In genomic region chr17:5281814-5282638, GRCh38 we compare ENCODE assay signal across 8 cellular contexts. TPM values are rescaled to one million over a fixed set of nuclear protein-coding genes. Genes with fewer than 3 reads are reported as not detected.
DNase-seq lines count a peak whose midpoint lies in the region; ATAC-seq and TF ChIP-seq lines count a peak whose summit lies in the region.

RABEP1 (plus strand) TSS chr17:5282284; CDS start chr17:5282487, 203 bp downstream.

- H3K27me3 Mint-ChIP-seq in activated CD4-positive, alpha-beta T cell treated with anti-CD3 and anti-CD28 coated beads for 36 hours = no peaks in the 10 kb centered on the region

- H3K4me3 ChIP-seq in choroid plexus epithelial cell (ENCODE audit: low read depth, low read length) = peak within 1 kb of the TSS; percentile 73

- peaks cover 17% of the 10 kb centered on the region for H3K36me3 Mint-ChIP-seq in activated CD4-positive, alpha-beta T cell treated with anti-CD3 and anti-CD28 coated beads for 36 hours (ENCODE audit: low read depth)

- DNase-seq in 8988T (peak; percentile 70), NCI-H510A (lab: John Stamatoyannopoulos, UW) (peak; percentile 74), choroid plexus epithelial cell (ENCODE audit: low read depth) (peak; percentile 94), kidney glomerular epithelial cell (lab: John Stamatoyannopoulos, UW) (peak; percentile 86)
- peak; percentile 97 for DNase-seq in activated CD4-positive, alpha-beta T cell treated with anti-CD3 and anti-CD28 coated beads for 36 hours
- peak; percentile 88 for DNase-seq in stimulated activated CD4-positive, alpha-beta T cell treated with anti-CD3 and anti-CD28 coated beads, Interleukin-15, amount 100 ng/mL, for 48 hours (ENCODE audit: low read depth in 2 of 2)

- TF ChIP-seq CTCF in choroid plexus epithelial cell (conservative IDR thresholded peaks at IDR 0.05; ENCODE audit: low read depth, low read length) = peak; percentile 22

- H3K27ac Mint-ChIP-seq in activated CD4-positive, alpha-beta T cell treated with anti-CD3 and anti-CD28 coated beads for 36 hours = peak within 1 kb of the TSS; percentile 90

- ATAC-seq in GM18520 (IDR thresholded peaks at IDR 0.05; ENCODE audit: unreplicated experiment) = peak; percentile 54
- ATAC-seq in HG03139 (IDR thresholded peaks at IDR 0.05; ENCODE audit: unreplicated experiment) = peak; percentile 59
- ATAC-seq in activated CD4-positive, alpha-beta T cell treated with anti-CD3 and anti-CD28 coated beads for 36 hours = peak; percentile 81

- no peaks in the 10 kb centered on the region for H3K9me3 Mint-ChIP-seq in activated CD4-positive, alpha-beta T cell treated with anti-CD3 and anti-CD28 coated beads for 36 hours (ENCODE audit: low read depth)

- peak within 1 kb of the TSS; percentile 86 for H3K4me3 Mint-ChIP-seq in activated CD4-positive, alpha-beta T cell treated with anti-CD3 and anti-CD28 coated beads for 36 hours

- CTCF ChIA-PET in activated CD4-positive, alpha-beta T cell treated with anti-CD3 and anti-CD28 coated beads for 36 hours (lab: Charles Lee) = interaction anchor here (0.6 to 1.1 kb wide), 7 partner anchors 8 to 551 kb away, joined by 3 to 4 read pairs (median 3); no protein-coding TSS in a partner anchor

- POLR2A ChIA-PET in activated CD4-positive, alpha-beta T cell treated with anti-CD3 and anti-CD28 coated beads for 36 hours (lab: Charles Lee) = interaction anchor here (0.5 to 0.6 kb wide), 4 partner anchors 16 to 138 kb away, joined by 3 to 5 read pairs (median 4); partner anchors contain the start of genes NUP88 and RPAIN

- intact Hi-C loops in activated CD4-positive, alpha-beta T cell treated with anti-CD3 and anti-CD28 coated beads for 36 hours (cut with DNase I, micrococcal nuclease) = loop anchor here (1.0 to 5.0 kb wide), 13 partner anchors 10 to 1360 kb away; partner anchors contain the start of genes C1QBP (in 1 of the 2), DERL2 (in 1 of the 2), DHX33 (in 1 of the 2) and INCA1 (in 1 of the 2)

- H3K4me1 Mint-ChIP-seq in activated CD4-positive, alpha-beta T cell treated with anti-CD3 and anti-CD28 coated beads for 36 hours = peaks cover 32% of the 10 kb centered on the region

RNA-seq across cellular contexts. Expression of gene RABEP1, which starts in this region (rescaled TPM):
- 10 to 100 TPM; 60.4 to 66.2 TPM for total RNA-seq in activated CD4-positive, alpha-beta T cell treated with anti-CD3 and anti-CD28 coated beads for 36 hours

Comparison
In these comparisons a context has a peak if more than half of its experiments do, and no peak if none do; other contexts are left out.
1. Peak in every context shown above with its lines: DNase-seq, ATAC-seq and H3K4me3 ChIP-seq.